In the genomic region with DNA sequence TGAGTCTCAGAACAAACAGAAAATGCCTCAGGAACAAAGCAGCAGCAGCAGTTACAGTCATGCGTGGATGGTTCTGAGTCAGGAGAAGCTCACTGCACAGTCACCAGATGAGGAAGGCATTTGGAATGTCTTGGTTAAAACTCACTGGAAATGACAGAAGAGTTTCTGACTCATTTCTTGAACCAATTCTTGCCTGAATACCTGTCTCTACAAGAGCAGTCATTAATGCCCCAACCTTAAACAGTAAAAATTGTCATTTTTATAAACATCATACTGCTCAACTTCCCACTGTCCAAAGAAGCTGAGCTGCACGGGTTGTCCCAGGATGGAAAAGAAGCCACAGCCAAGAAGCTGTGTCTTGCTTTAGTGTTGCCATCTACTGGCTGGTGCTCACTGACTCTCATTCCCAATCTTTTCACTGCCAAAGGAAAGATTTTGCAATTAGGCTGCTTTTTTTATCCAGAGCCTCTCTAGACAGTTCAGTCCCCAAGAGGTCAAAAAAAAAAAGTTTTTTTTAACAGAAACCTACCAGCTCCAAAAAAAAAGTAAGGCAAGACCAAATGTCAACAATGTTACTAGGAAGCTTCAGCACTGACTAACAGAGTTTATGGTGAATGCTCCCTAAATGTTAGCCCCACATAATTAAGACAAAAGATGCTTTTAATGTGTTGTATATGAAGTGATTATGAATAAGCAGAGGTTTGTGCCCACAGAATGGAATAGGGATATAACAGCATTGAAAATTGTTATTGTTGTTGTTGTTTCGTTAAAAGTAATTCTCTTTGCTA, we compare ENCODE assay signal across 8 cellular contexts. TPM values are rescaled to one million over a fixed set of nuclear protein-coding genes. Genes with fewer than 3 reads are reported as not detected.
DNase-seq lines count a peak whose midpoint lies in the region; ATAC-seq and TF ChIP-seq lines count a peak whose summit lies in the region.

No MANE protein-coding gene starts in this region.

- H3K4me1 Mint-ChIP-seq in endothelial cell (ENCODE audit: unreplicated experiment) = peaks cover 19% of the 10 kb centered on the region
- no peaks in the 10 kb centered on the region for H3K4me1 Mint-ChIP-seq in activated naive CD4-positive, alpha-beta T cell treated with anti-CD3 and anti-CD28 coated beads, Interleukin-2, amount 10 ng/mL, durations not matched to agents 7 days and 5 days
- H3K4me1 Mint-ChIP-seq in activated CD4-positive, alpha-beta T cell treated with anti-CD3 and anti-CD28 coated beads, Interleukin-2, amount 10 ng/mL, durations not matched to agents 7 days and 5 days = no peaks in the 10 kb centered on the region

- peak; percentile 21; the same call in 1 of the 2 replicates for TF ChIP-seq CTCF in OCI-LY1 (IDR thresholded peaks at IDR 0.05; ENCODE audit: low read length)
- no peak for TF ChIP-seq CTCF in endothelial cell (IDR thresholded peaks at IDR 0.05; ENCODE audit: unreplicated experiment)

- H3K36me3 ChIP-seq in OCI-LY1 (ENCODE audit: insufficient read depth, low read length) = no peaks in the 10 kb centered on the region

- no peaks in the 10 kb centered on the region for H3K79me2 ChIP-seq in OCI-LY1 (ENCODE audit: insufficient read depth, low read length)

- peak overlapping the region; percentile 78 for H3K27ac Mint-ChIP-seq in endothelial cell (ENCODE audit: unreplicated experiment)
- H3K27ac Mint-ChIP-seq in activated naive CD4-positive, alpha-beta T cell treated with anti-CD3 and anti-CD28 coated beads, Interleukin-2, amount 10 ng/mL, durations not matched to agents 7 days and 5 days = no peak overlapping the region
- no peak overlapping the region for H3K27ac Mint-ChIP-seq in activated CD4-positive, alpha-beta T cell treated with anti-CD3 and anti-CD28 coated beads, Interleukin-2, amount 10 ng/mL, durations not matched to agents 7 days and 5 days

- H3K36me3 Mint-ChIP-seq in endothelial cell (ENCODE audit: low read depth, unreplicated experiment) = no peaks in the 10 kb centered on the region
- no peaks in the 10 kb centered on the region for H3K36me3 Mint-ChIP-seq in activated naive CD4-positive, alpha-beta T cell treated with anti-CD3 and anti-CD28 coated beads, Interleukin-2, amount 10 ng/mL, durations not matched to agents 7 days and 5 days
- no peaks in the 10 kb centered on the region for H3K36me3 Mint-ChIP-seq in activated CD4-positive, alpha-beta T cell treated with anti-CD3 and anti-CD28 coated beads, Interleukin-2, amount 10 ng/mL, durations not matched to agents 7 days and 5 days (ENCODE audit: low read depth)

- POLR2A ChIA-PET in activated CD4-positive, alpha-beta T cell treated with anti-CD3 and anti-CD28 coated beads, Interleukin-2, amount 10 ng/mL, durations not matched to agents 7 days and 5 days (lab: Charles Lee) = no interaction called here

- H3K4me2 ChIP-seq in OCI-LY1 (ENCODE audit: low read length) = no peak overlapping the region

- no peaks in the 10 kb centered on the region for H3K9me2 ChIP-seq in OCI-LY1 (ENCODE audit: low read depth, low read length)

- H3K9me3 ChIP-seq in OCI-LY1 (ENCODE audit: low read length) = no peaks in the 10 kb centered on the region

- no peak for ATAC-seq in HG02642 (IDR thresholded peaks at IDR 0.05; ENCODE audit: poor library complexity, unreplicated experiment)

- no peak overlapping the region for H2AFZ ChIP-seq in OCI-LY1 (ENCODE audit: low read length)

- CTCF ChIA-PET in activated naive CD4-positive, alpha-beta T cell treated with anti-CD3 and anti-CD28 coated beads, Interleukin-2, amount 10 ng/mL, durations not matched to agents 7 days and 5 days (lab: Charles Lee) = interaction anchor here (0.6 to 0.8 kb wide), 2 partner anchors 198 to 396 kb away, joined by 3 read pairs; no protein-coding TSS in a partner anchor
- CTCF ChIA-PET in activated CD4-positive, alpha-beta T cell treated with anti-CD3 and anti-CD28 coated beads, Interleukin-2, amount 10 ng/mL, durations not matched to agents 7 days and 5 days (lab: Charles Lee) = interaction anchor here (0.6 kb wide), 1 partner anchor 58 kb away, joined by 3 read pairs; no protein-coding TSS in a partner anchor

- no peaks in the 10 kb centered on the region for H3K9me3 Mint-ChIP-seq in endothelial cell (ENCODE audit: unreplicated experiment)
- H3K9me3 Mint-ChIP-seq in activated naive CD4-positive, alpha-beta T cell treated with anti-CD3 and anti-CD28 coated beads, Interleukin-2, amount 10 ng/mL, durations not matched to agents 7 days and 5 days = no peaks in the 10 kb centered on the region
- no peaks in the 10 kb centered on the region for H3K9me3 Mint-ChIP-seq in activated CD4-positive, alpha-beta T cell treated with anti-CD3 and anti-CD28 coated beads, Interleukin-2, amount 10 ng/mL, durations not matched to agents 7 days and 5 days

- H3K27ac ChIP-seq in OCI-LY1 (ENCODE audit: low read depth, low read length, poor library complexity, severe bottlenecking) = no peak overlapping the region

- DNase-seq in AG08395 (ENCODE audit: low spot score) (peak; percentile 87), H4 (ENCODE audit: low spot score) (peak; percentile 89), endothelial cell (ENCODE audit: low spot score) (peak; percentile 33), mucosa of gallbladder (ENCODE audit: low spot score) (peak; percentile 59)
- DNase-seq in activated naive CD4-positive, alpha-beta T cell treated with anti-CD3 and anti-CD28 coated beads, Interleukin-2, amount 10 ng/mL, durations not matched to agents 7 days and 5 days = no peak
- DNase-seq in activated CD4-positive, alpha-beta T cell treated with anti-CD3 and anti-CD28 coated beads, Interleukin-2, amount 10 ng/mL, durations not matched to agents 7 days and 5 days = no peak

- H3K4me1 ChIP-seq in OCI-LY1 (ENCODE audit: insufficient read depth, low read length, severe bottlenecking) = no peaks in the 10 kb centered on the region

- H3K27me3 ChIP-seq in OCI-LY1 (ENCODE audit: insufficient read depth, low read length) = no peaks in the 10 kb centered on the region

- no peak overlapping the region for H3K4me3 Mint-ChIP-seq in endothelial cell (ENCODE audit: unreplicated experiment)
- no peak overlapping the region for H3K4me3 Mint-ChIP-seq in activated naive CD4-positive, alpha-beta T cell treated with anti-CD3 and anti-CD28 coated beads, Interleukin-2, amount 10 ng/mL, durations not matched to agents 7 days and 5 days
- no peak overlapping the region for H3K4me3 Mint-ChIP-seq in activated CD4-positive, alpha-beta T cell treated with anti-CD3 and anti-CD28 coated beads, Interleukin-2, amount 10 ng/mL, durations not matched to agents 7 days and 5 days

- no peaks in the 10 kb centered on the region for H4K20me1 ChIP-seq in OCI-LY1 (ENCODE audit: insufficient read depth, low read length)

- no peaks in the 10 kb centered on the region for H3F3A ChIP-seq in OCI-LY1 (ENCODE audit: insufficient read depth, low read length)

- H3K4me3 ChIP-seq in OCI-LY1 (ENCODE audit: low read depth, low read length, poor library complexity, severe bottlenecking) = no peak overlapping the region

- no peak overlapping the region for H3K9ac ChIP-seq in OCI-LY1 (ENCODE audit: low read length)

- H3K27me3 Mint-ChIP-seq in endothelial cell (ENCODE audit: unreplicated experiment) = peaks cover 2% of the 10 kb centered on the region
- H3K27me3 Mint-ChIP-seq in activated naive CD4-positive, alpha-beta T cell treated with anti-CD3 and anti-CD28 coated beads, Interleukin-2, amount 10 ng/mL, durations not matched to agents 7 days and 5 days = no peaks in the 10 kb centered on the region
- no peaks in the 10 kb centered on the region for H3K27me3 Mint-ChIP-seq in activated CD4-positive, alpha-beta T cell treated with anti-CD3 and anti-CD28 coated beads, Interleukin-2, amount 10 ng/mL, durations not matched to agents 7 days and 5 days

RNA-seq across cellular contexts. Expression of a gene that starts 40.4 kb away (rescaled TPM):
- total RNA-seq in H4 (2014; rRNA removed; shearing (Covaris generic)) = 3.2 and 5.3 TPM in 2 replicates
- total RNA-seq in endothelial cell (ENCODE audit: unreplicated experiment) (2.5 TPM), mucosa of gallbladder (6.8 TPM)
- total RNA-seq in activated CD4-positive, alpha-beta T cell treated with anti-CD3 and anti-CD28 coated beads, Interleukin-2, amount 10 ng/mL, durations not matched to agents 7 days and 5 days = 1 to 10 TPM; 8.4 to 8.7 TPM

Comparison
In these comparisons a context has a peak if more than half of its experiments do, and no peak if none do; other contexts are left out.
1. DNase-seq: peak in AG08395 (single experiment), H4 (single experiment), endothelial cell (single experiment) and mucosa of gallbladder (single experiment); none in activated naive CD4-positive, alpha-beta T cell treated with anti-CD3 and anti-CD28 coated beads, Interleukin-2, amount 10 ng/mL, durations not matched to agents 7 days and 5 days (single experiment) and activated CD4-positive, alpha-beta T cell treated with anti-CD3 and anti-CD28 coated beads, Interleukin-2, amount 10 ng/mL, durations not matched to agents 7 days and 5 days (single experiment).